Comparison of ENCODE assay signal across 33 cellular contexts in the genomic region with DNA sequence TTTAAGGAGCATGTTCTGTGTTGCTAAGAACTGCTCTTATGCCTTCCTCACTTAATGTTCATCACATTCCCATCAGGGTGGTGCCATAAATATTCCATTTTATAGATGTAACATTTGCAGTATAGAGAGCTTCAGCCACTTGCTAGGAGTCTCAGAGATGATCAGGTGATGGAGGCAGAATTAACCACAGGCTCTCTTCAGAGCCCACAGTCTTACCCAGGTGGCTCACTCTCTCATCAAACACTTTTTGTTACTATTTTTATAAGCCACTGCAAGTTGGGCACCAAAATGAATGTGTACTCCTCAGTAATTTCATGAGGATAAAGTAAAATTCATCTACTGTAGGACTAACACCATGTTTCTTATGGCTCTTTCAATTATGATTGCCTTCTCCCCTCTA.
"Had no signal": no experiment of that assay in that cellular context is flagged by ENCODE, and none has a peak within 500 bp of the region (broad histone marks: within the 10 kb centered on the region; RNA-seq: fewer than 3 reads in every experiment).

No MANE protein-coding gene starts in this region.

- DNase-seq: activated CD4-positive, alpha-beta T cell treated with anti-CD3 and anti-CD28 coated beads for 1 hour; activated CD4-positive, alpha-beta T cell treated with anti-CD3 and anti-CD28 coated beads, Interleukin-2, amount 10 ng/mL, durations not matched to agents 24 days and 14 days; activated CD4-positive, alpha-beta T cell treated with anti-CD3 and anti-CD28 coated beads, Interleukin-2, amount 50 U/mL, for 4 hours; activated CD4-positive, CD25-positive, alpha-beta regulatory T cell; activated CD8-positive, alpha-beta T cell treated with anti-CD3 and anti-CD28 coated beads for 36 hours; activated effector memory CD4-positive, alpha-beta T cell treated with anti-CD3 and anti-CD28 coated beads, Interleukin-2, amount 50 U/mL, for 16 hours; activated naive CD4-positive, alpha-beta T cell; activated naive CD4-positive, alpha-beta T cell treated with anti-CD3 and anti-CD28 coated beads, Interleukin-2, amount 50 U/mL, for 16 hours; activated naive CD8-positive, alpha-beta T cell treated with anti-CD3 and anti-CD28 coated beads, Interleukin-2, amount 10 ng/mL, durations not matched to agents 7 days and 5 days; activated T-cell treated with anti-CD3 and anti-CD28 coated beads, Interleukin-2, amount 50 U/mL, for 1 hour; activated T-cell treated with anti-CD3 and anti-CD28 coated beads, Interleukin-2, amount 50 U/mL, for 72 hours; amygdala; MG63; MV-4-11; NCI-H1092; NCI-H1417; NCI-H146; NCI-H187; NCI-H2029 treated with DMSO at 0.1 percent for 48 hours; NCI-H2171 treated with DMSO at 0.1 percent for 48 hours; NCI-H226; NCI-H446 treated with DMSO at 0.1 percent for 48 hours; NCI-H524 treated with DMSO at 0.1 percent for 48 hours; NK-92 treated with Interleukin-12 subunit alpha and Interleukin-12 subunit beta, amount 100 ng/mL, for 24 hours; SHP77; SJCRH30; T1000; WERI-Rb-1 had no signal

- H3K9me3 Mint-ChIP-seq: activated CD4-positive, alpha-beta T cell treated with anti-CD3 and anti-CD28 coated beads, Interleukin-2, amount 10 ng/mL, durations not matched to agents 24 days and 14 days; activated CD8-positive, alpha-beta T cell treated with anti-CD3 and anti-CD28 coated beads for 36 hours; activated naive CD8-positive, alpha-beta T cell treated with anti-CD3 and anti-CD28 coated beads, Interleukin-2, amount 10 ng/mL, durations not matched to agents 7 days and 5 days; activated T-cell treated with anti-CD3 and anti-CD28 coated beads, Interleukin-2, amount 50 U/mL, for 72 hours; activated T-helper 17 cell treated with anti-CD3 and anti-CD28 coated beads, Interleukin-2, amount 50 U/mL, for 72 hours had no signal

- H3K36me3 Mint-ChIP-seq: activated naive CD8-positive, alpha-beta T cell treated with anti-CD3 and anti-CD28 coated beads, Interleukin-2, amount 10 ng/mL, durations not matched to agents 7 days and 5 days had no signal

- H3K27me3 ChIP-seq: ascending aorta, cardiac muscle cell, MG63, SJCRH30 had no signal

- H3K36me3 ChIP-seq: ascending aorta, cardiac muscle cell, MG63, SJCRH30 had no signal

- H3K27ac Mint-ChIP-seq: activated CD4-positive, alpha-beta T cell treated with anti-CD3 and anti-CD28 coated beads, Interleukin-2, amount 10 ng/mL, durations not matched to agents 24 days and 14 days; activated CD8-positive, alpha-beta T cell treated with anti-CD3 and anti-CD28 coated beads for 36 hours; activated naive CD8-positive, alpha-beta T cell treated with anti-CD3 and anti-CD28 coated beads, Interleukin-2, amount 10 ng/mL, durations not matched to agents 7 days and 5 days; activated T-cell treated with anti-CD3 and anti-CD28 coated beads, Interleukin-2, amount 50 U/mL, for 72 hours; activated T-helper 17 cell treated with anti-CD3 and anti-CD28 coated beads, Interleukin-2, amount 50 U/mL, for 72 hours had no signal

- H3K4me3 Mint-ChIP-seq: activated CD4-positive, alpha-beta T cell treated with anti-CD3 and anti-CD28 coated beads, Interleukin-2, amount 10 ng/mL, durations not matched to agents 24 days and 14 days; activated CD8-positive, alpha-beta T cell treated with anti-CD3 and anti-CD28 coated beads for 36 hours; activated naive CD8-positive, alpha-beta T cell treated with anti-CD3 and anti-CD28 coated beads, Interleukin-2, amount 10 ng/mL, durations not matched to agents 7 days and 5 days; activated T-cell treated with anti-CD3 and anti-CD28 coated beads, Interleukin-2, amount 50 U/mL, for 72 hours; activated T-helper 17 cell treated with anti-CD3 and anti-CD28 coated beads, Interleukin-2, amount 50 U/mL, for 72 hours; central memory CD8-positive, alpha-beta T cell had no signal

- H3K4me1 ChIP-seq: ascending aorta had no signal

- H3K9me3 ChIP-seq: ascending aorta, MG63, SJCRH30 had no signal

- H3K4me1 Mint-ChIP-seq: activated CD4-positive, alpha-beta T cell treated with anti-CD3 and anti-CD28 coated beads, Interleukin-2, amount 10 ng/mL, durations not matched to agents 24 days and 14 days; activated naive CD8-positive, alpha-beta T cell treated with anti-CD3 and anti-CD28 coated beads, Interleukin-2, amount 10 ng/mL, durations not matched to agents 7 days and 5 days; activated T-helper 17 cell treated with anti-CD3 and anti-CD28 coated beads, Interleukin-2, amount 50 U/mL, for 72 hours; central memory CD8-positive, alpha-beta T cell had no signal

- H3K27me3 Mint-ChIP-seq: activated CD4-positive, alpha-beta T cell treated with anti-CD3 and anti-CD28 coated beads, Interleukin-2, amount 10 ng/mL, durations not matched to agents 24 days and 14 days; activated CD8-positive, alpha-beta T cell treated with anti-CD3 and anti-CD28 coated beads for 36 hours; activated naive CD8-positive, alpha-beta T cell treated with anti-CD3 and anti-CD28 coated beads, Interleukin-2, amount 10 ng/mL, durations not matched to agents 7 days and 5 days; activated T-helper 17 cell treated with anti-CD3 and anti-CD28 coated beads, Interleukin-2, amount 50 U/mL, for 72 hours; central memory CD8-positive, alpha-beta T cell had no signal

- ATAC-seq: activated CD8-positive, alpha-beta T cell treated with anti-CD3 and anti-CD28 coated beads for 36 hours; activated T-cell treated with anti-CD3 and anti-CD28 coated beads, Interleukin-2, amount 50 U/mL, for 72 hours; activated T-helper 17 cell treated with anti-CD3 and anti-CD28 coated beads, Interleukin-2, amount 50 U/mL, for 72 hours had no signal

- H3K4me3 ChIP-seq: ascending aorta, cardiac muscle cell, MG63, SJCRH30, SK-N-MC had no signal

- H3K27ac ChIP-seq: ascending aorta, cardiac muscle cell, SJCRH30, SK-N-MC, WERI-Rb-1 had no signal
